Comparison of ENCODE assay signal across 11 cellular contexts in the genomic region with DNA sequence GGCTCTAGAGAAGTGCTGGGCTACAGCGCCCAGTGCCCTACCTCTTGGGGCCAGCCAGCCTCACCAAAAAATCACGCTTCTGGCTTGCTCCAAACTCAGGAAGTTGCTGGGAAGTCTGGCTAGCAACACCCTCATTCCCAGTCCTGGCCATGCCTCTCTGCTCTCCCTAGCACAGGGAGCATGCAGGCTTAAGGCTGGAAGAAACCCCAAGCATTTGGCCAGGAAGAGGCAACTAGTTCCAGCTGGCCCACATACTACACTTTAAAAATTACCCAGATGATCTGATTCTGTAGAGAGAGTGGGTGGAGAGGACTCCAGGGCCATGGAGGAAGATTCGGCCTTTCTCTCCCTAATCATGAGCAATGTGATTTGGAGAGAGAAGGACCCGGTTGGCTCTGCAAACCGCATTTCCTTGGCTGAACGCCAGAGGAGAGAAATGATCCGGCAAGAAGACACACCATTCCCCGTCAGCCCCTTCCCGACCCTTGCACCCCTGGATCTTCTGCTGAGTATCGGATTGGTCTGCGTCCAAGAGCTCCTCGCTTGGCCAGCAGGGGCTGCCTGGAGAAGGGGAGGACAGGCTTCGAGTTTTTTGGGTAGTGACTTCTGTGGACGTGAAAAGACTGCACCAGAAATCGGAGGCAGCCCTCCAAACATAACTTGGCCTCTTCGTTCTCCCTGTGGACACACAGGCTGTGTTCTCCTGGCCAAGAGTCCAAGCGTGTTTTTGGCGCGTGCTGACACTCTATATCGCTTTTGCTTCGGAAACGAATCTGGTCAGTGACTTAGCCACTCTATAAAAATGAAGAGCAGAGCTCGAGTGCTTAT.
DNase-seq lines count a peak whose midpoint lies in the region; ATAC-seq, FAIRE-seq and TF ChIP-seq lines count a peak whose summit lies in the region.
"Had no signal": no experiment of that assay in that cellular context is flagged by ENCODE, and none has a peak within 500 bp of the region (broad histone marks: within the 10 kb centered on the region; RNA-seq: fewer than 3 reads in every experiment).

No MANE protein-coding gene starts in this region.

- POLR2A ChIA-PET in WTC11 (lab: Charles Lee), result no interaction called here

- H3K27me3 Mint-ChIP-seq in WTC11 (ENCODE audit: low read depth), result no peaks in the 10 kb centered on the region

- WGBS in neuronal stem cell (ENCODE audit: extremely low coverage in 2 of 2, insufficient read length in 2 of 2, insufficient replicate concordance in 1 of 2), 2 donors, result no CpG with 5 or more reads among the region's 23 CpGs

- H3K27ac Mint-ChIP-seq in WTC11, result no peak overlapping the region; the same call in 1 of the 2 replicates

- H3K4me3 Mint-ChIP-seq in WTC11, result no peak overlapping the region

- no peaks in the 10 kb centered on the region for H3K9me3 ChIP-seq in cardiac muscle cell (ENCODE audit: low read depth)
- no peaks in the 10 kb centered on the region for H3K9me3 ChIP-seq in neuronal stem cell (replicated peaks in 1 of 2; ENCODE audit: control insufficient read depth in 2 of 2, insufficient read depth in 1 of 2, low read depth in 1 of 2, low read length in 2 of 2)
- H3K9me3 ChIP-seq: BLaER1 had no signal

- H3K36me3 Mint-ChIP-seq in WTC11, result no peaks in the 10 kb centered on the region

- no peak overlapping the region for H2BK120ac ChIP-seq in neuronal stem cell (ENCODE audit: low read depth, low read length)

- TF ChIP-seq CTCF in WTC11 (IDR thresholded peaks at IDR 0.05) (no peak), cardiac muscle cell (IDR thresholded peaks at IDR 0.05; ENCODE audit: low read depth, low read length) (peak; percentile 43)

- H3K36me3 ChIP-seq in cardiac muscle cell (no peaks in the 10 kb centered on the region), neuronal stem cell (replicated peaks in 1 of 2; ENCODE audit: control insufficient read depth in 2 of 2, insufficient read depth in 2 of 2, low read length in 2 of 2) (no peaks in the 10 kb centered on the region)
- H3K36me3 ChIP-seq: BLaER1 had no signal

- H3K27me3 ChIP-seq in cardiac muscle cell (no peaks in the 10 kb centered on the region), neuronal stem cell (ENCODE audit: control insufficient read depth in 3 of 3, insufficient read depth in 3 of 3, low read depth in 1 of 3, low read length in 3 of 3) (no peaks in the 10 kb centered on the region)
- H3K27me3 ChIP-seq: BLaER1 had no signal

- TF ChIP-seq POLR2A in GM12892 (IDR thresholded peaks at IDR 0.05; ENCODE audit: low read depth, low read length), result no peak

- no peak overlapping the region for H3K4me2 ChIP-seq in neuronal stem cell (ENCODE audit: insufficient read depth, low read length, poor library complexity, severe bottlenecking)
- H3K4me2 ChIP-seq: BLaER1 had no signal

- FAIRE-seq in GM12892 (lab: Jason Lieb, UNC), result no peak

- no peaks in the 10 kb centered on the region for H3K9me3 Mint-ChIP-seq in WTC11

- no peaks in the 10 kb centered on the region for H3K4me1 ChIP-seq in cardiac muscle cell (ENCODE audit: low read depth)
- H3K4me1 ChIP-seq in neuronal stem cell (ENCODE audit: control insufficient read depth in 2 of 2, insufficient read depth in 1 of 2, low read depth in 1 of 2, low read length in 2 of 2), result peaks cover 8 to 14% of the 10 kb centered on the region in 2 donors

- H3K4ac ChIP-seq in neuronal stem cell (ENCODE audit: low read length), result no peak overlapping the region

- in situ Hi-C loops in ACHN (cut with HindIII; ENCODE audit: low pct_ligation_motif_present, low pct_unique_long_range_greater_than_20kb, low sequenced_read_pairs), result no loop called here

- H2BK12ac ChIP-seq in neuronal stem cell (ENCODE audit: low read length), result no peak overlapping the region

- H4K8ac ChIP-seq in neuronal stem cell (ENCODE audit: low read depth, low read length), result no peak overlapping the region

- peak overlapping the region; percentile 3 for H2AK5ac ChIP-seq in neuronal stem cell (ENCODE audit: low read depth, low read length)

- H3K4me1 Mint-ChIP-seq in WTC11, result peaks cover 6% of the 10 kb centered on the region

- H3K79me1 ChIP-seq in neuronal stem cell (ENCODE audit: low read depth, low read length), result no peaks in the 10 kb centered on the region

- H2BK5ac ChIP-seq in neuronal stem cell (ENCODE audit: low read length), result no peak overlapping the region

- ATAC-seq in WTC11, result peak; percentile 84

- no peak overlapping the region for H2BK15ac ChIP-seq in neuronal stem cell (ENCODE audit: low read length)

- H3K18ac ChIP-seq in neuronal stem cell (ENCODE audit: low read length), result peak overlapping the region; percentile 15

- CTCF ChIA-PET in WTC11 (lab: Charles Lee), result interaction anchor here (0.6 to 1.5 kb wide), 5 partner anchors 9 to 1096 kb away, joined by 3 to 5 read pairs (median 3); no protein-coding TSS in a partner anchor

- H3K4me3 ChIP-seq in cardiac muscle cell (no peak overlapping the region), neuronal stem cell (ENCODE audit: low read length in 2 of 2) (no peak overlapping the region)
- H3K4me3 ChIP-seq: BLaER1 had no signal

- H2AFZ ChIP-seq in neuronal stem cell (ENCODE audit: low read length), result peak overlapping the region; percentile 57

- no peak overlapping the region for H3K23ac ChIP-seq in neuronal stem cell (ENCODE audit: low read depth, low read length, poor library complexity)

- DNase-seq in ACHN, result peak; percentile 72
- peak; percentile 17 for DNase-seq in WTC11 (ENCODE audit: low spot score)
- DNase-seq in cardiac muscle cell (ENCODE audit: low read depth in 1 of 2, low spot score in 1 of 2), result peak in 1 of 2 donors; percentile 68
- DNase-seq in neuronal stem cell (ENCODE audit: low spot score), result no peak
- no peak for DNase-seq in GM12892 (ENCODE audit: insufficient read length)
- DNase-seq in NCI-H748 (lab: John Stamatoyannopoulos, UW; ENCODE audit: unreplicated experiment), result no peak
- DNase-seq in activated gamma-delta T cell treated with Interleukin-2 at 50 U/mL for 16 hours, result no peak
- DNase-seq in NK-92 treated with Interleukin-12 subunit alpha and Interleukin-12 subunit beta, amount 100 ng/mL, for 24 hours (lab: John Stamatoyannopoulos, UW), result no peak
- DNase-seq: activated CD4-positive, CD25-positive, alpha-beta regulatory T cell treated with anti-CD3 and anti-CD28 coated beads, Interleukin-2, amount 50 U/mL, for 72 hours; stimulated activated CD4-positive, alpha-beta T cell treated with anti-CD3 and anti-CD28 coated beads, Interleukin-2, amount 100 ng/mL, for 48 hours had no signal

- no peak overlapping the region for H4K91ac ChIP-seq in neuronal stem cell (ENCODE audit: low read depth, low read length, poor library complexity)

- H3K27ac ChIP-seq in cardiac muscle cell (no peak overlapping the region), neuronal stem cell (replicated peaks; ENCODE audit: low read length) (no peak overlapping the region)
- H3K27ac ChIP-seq: BLaER1 had no signal

- no peak overlapping the region for H3K14ac ChIP-seq in neuronal stem cell (ENCODE audit: low read length)

- no peak overlapping the region for H3K9ac ChIP-seq in neuronal stem cell (ENCODE audit: low read depth, low read length, poor library complexity)
- H3K9ac ChIP-seq: BLaER1 had no signal

TF ChIP-seq in WTC11, 78 proteins besides CTCF, POLR2A, EP300 and RAD21 (continues in another document):
- TF ChIP-seq ESRRA (CRISPR knock-in tag; IDR thresholded peaks at IDR 0.05; ENCODE audit: borderline replicate concordance) (no peak), ZBTB43 (CRISPR knock-in tag; IDR thresholded peaks at IDR 0.05) (no peak)
- TF ChIP-seq, protein P1, sequence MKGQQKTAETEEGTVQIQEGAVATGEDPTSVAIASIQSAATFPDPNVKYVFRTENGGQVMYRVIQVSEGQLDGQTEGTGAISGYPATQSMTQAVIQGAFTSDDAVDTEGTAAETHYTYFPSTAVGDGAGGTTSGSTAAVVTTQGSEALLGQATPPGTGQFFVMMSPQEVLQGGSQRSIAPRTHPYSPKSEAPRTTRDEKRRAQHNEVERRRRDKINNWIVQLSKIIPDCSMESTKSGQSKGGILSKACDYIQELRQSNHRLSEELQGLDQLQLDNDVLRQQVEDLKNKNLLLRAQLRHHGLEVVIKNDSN (CRISPR knock-in tag; IDR thresholded peaks at IDR 0.05), result no peak
- TF ChIP-seq, protein P2, sequence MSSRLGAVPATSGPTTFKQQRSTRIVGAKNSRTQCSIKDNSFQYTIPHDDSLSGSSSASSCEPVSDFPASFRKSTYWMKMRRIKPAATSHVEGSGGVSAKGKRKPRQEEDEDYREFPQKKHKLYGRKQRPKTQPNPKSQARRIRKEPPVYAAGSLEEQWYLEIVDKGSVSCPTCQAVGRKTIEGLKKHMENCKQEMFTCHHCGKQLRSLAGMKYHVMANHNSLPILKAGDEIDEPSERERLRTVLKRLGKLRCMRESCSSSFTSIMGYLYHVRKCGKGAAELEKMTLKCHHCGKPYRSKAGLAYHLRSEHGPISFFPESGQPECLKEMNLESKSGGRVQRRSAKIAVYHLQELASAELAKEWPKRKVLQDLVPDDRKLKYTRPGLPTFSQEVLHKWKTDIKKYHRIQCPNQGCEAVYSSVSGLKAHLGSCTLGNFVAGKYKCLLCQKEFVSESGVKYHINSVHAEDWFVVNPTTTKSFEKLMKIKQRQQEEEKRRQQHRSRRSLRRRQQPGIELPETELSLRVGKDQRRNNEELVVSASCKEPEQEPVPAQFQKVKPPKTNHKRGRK (CRISPR knock-in tag; IDR thresholded peaks at IDR 0.05; ENCODE audit: borderline replicate concordance), result no peak

Comparison
In these comparisons a context has a peak if more than half of its experiments do, and no peak if none do; other contexts are left out.
1. DNase-seq: peak in ACHN (single experiment) and WTC11 (single experiment); none in neuronal stem cell (single experiment), GM12892 (single experiment), NCI-H748 (single experiment), activated gamma-delta T cell treated with Interleukin-2 at 50 U/mL for 16 hours (single experiment) and NK-92 treated with Interleukin-12 subunit alpha and Interleukin-12 subunit beta, amount 100 ng/mL, for 24 hours (single experiment).